Comparison of ENCODE assay signal across 8 cellular contexts in the genomic region with DNA sequence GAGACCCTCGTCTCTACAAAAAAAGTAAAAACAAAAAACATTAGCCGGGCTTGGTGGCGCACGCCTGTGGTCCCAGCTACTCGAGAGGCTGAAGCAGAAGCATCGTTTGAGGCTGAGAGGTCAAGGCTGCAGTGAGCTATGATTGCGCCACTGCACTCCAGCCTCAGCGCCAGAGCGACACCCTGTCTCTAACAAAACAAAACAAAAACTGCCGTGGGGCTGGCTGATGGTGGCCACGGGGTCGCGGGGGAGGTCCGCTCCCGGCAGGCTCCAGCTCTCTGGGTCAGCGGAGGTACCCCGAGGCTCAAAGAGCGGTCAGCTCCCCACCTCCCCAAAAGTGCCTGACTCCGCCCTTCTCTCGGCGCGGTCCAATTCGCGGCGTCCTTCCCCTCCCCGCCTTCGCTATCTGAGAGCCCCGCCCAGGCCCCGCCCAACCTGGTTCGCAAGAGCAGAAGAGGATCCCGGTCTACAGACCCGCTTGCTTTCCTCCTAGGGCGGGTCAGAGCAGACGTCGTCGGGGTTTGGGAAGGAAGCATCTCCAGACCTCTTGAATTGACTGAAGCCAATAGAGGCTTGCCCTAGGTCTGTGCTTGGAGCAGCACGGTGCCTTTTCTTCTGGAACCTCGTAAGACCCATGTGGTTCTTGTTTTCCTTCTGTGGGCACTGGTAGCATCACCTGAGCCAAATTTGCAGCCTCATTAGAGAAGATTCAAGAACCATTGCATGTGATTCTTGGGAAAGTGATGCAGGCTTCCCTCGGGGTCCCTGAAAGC. TPM values are rescaled to one million over a fixed set of nuclear protein-coding genes. Genes with fewer than 3 reads are reported as not detected.
DNase-seq lines count a peak whose midpoint lies in the region; ATAC-seq and TF ChIP-seq lines count a peak whose summit lies in the region.

No MANE protein-coding gene starts in this region.

- no peaks in the 10 kb centered on the region for H3K36me3 ChIP-seq in left ventricle myocardium inferior
- no peaks in the 10 kb centered on the region for H3K36me3 ChIP-seq in brain microvascular endothelial cell (replicated peaks)
- H3K36me3 ChIP-seq in osteoblast (ENCODE audit: insufficient read depth, low read length): no peaks in the 10 kb centered on the region

- intact Hi-C loops in left ventricle myocardium inferior (cut with micrococcal nuclease) (no loop called here), cardiac septum (cut with DNase I) (no loop called here)

- no peak for TF ChIP-seq CTCF in left ventricle myocardium inferior (IDR thresholded peaks at IDR 0.05; ENCODE audit: borderline replicate concordance)
- no peak for TF ChIP-seq CTCF in brain microvascular endothelial cell (IDR thresholded peaks at IDR 0.05; ENCODE audit: low read depth, low read length, missing control alignments)
- TF ChIP-seq CTCF in osteoblast (IDR thresholded peaks at IDR 0.05; ENCODE audit: extremely low read depth, low read depth, low read length): no peak

- H3K27me3 ChIP-seq in left ventricle myocardium inferior (ENCODE audit: low read depth): peaks cover 3% of the 10 kb centered on the region
- peaks cover 83% of the 10 kb centered on the region for H3K27me3 ChIP-seq in brain microvascular endothelial cell (replicated peaks)
- H3K27me3 ChIP-seq in osteoblast (ENCODE audit: insufficient read depth, low read length): peaks cover 78% of the 10 kb centered on the region

- no peak for ATAC-seq in HG03460 (IDR thresholded peaks at IDR 0.05; ENCODE audit: unreplicated experiment)
- no peak for ATAC-seq in HG02970 (IDR thresholded peaks at IDR 0.05; ENCODE audit: low FRiP score, unreplicated experiment)

- H3K4me1 ChIP-seq in left ventricle myocardium inferior: peaks cover 28% of the 10 kb centered on the region
- no peaks in the 10 kb centered on the region for H3K4me1 ChIP-seq in osteoblast (ENCODE audit: insufficient read depth, low read length)

- H3K4me2 ChIP-seq in osteoblast (ENCODE audit: insufficient read depth, low read length): no peak overlapping the region

- no peak overlapping the region for H2AFZ ChIP-seq in osteoblast (ENCODE audit: low read length)

- H3K27ac ChIP-seq in left ventricle myocardium inferior (replicated peaks) (no peak overlapping the region), brain microvascular endothelial cell (no peak overlapping the region), osteoblast (ENCODE audit: low read depth, low read length) (no peak overlapping the region)

- H4K20me1 ChIP-seq in osteoblast (ENCODE audit: insufficient read depth, low read length): no peaks in the 10 kb centered on the region

- H3K9me3 ChIP-seq in left ventricle myocardium inferior (replicated peaks) (no peaks in the 10 kb centered on the region), osteoblast (ENCODE audit: low read depth, low read length) (no peaks in the 10 kb centered on the region)

- in situ Hi-C loops in brain microvascular endothelial cell (cut with HindIII; ENCODE audit: low pct_ligation_motif_present, low sequenced_read_pairs): no loop called here

- H3K4me3 ChIP-seq in left ventricle myocardium inferior: peak overlapping the region; percentile 50
- H3K4me3 ChIP-seq in brain microvascular endothelial cell (ENCODE audit: low read depth, low read length): peak overlapping the region; percentile 26
- H3K4me3 ChIP-seq in osteoblast (ENCODE audit: insufficient read depth, low read length): no peak overlapping the region

- DNase-seq in left ventricle myocardium inferior (no peak), cardiac septum (ENCODE audit: low spot score) (no peak), NCI-H1092 (lab: John Stamatoyannopoulos, UW) (peak; percentile 58), brain microvascular endothelial cell (no peak), osteoblast (ENCODE audit: insufficient read length, low spot score, missing footprints) (peak; percentile 85)
- DNase-seq in activated effector memory CD4-positive, alpha-beta T cell treated with Interleukin-2 at 50 U/mL for 16 hours: no peak

- H3K79me2 ChIP-seq in osteoblast (ENCODE audit: insufficient read depth, low read length): no peaks in the 10 kb centered on the region

RNA-seq across cellular contexts. Expression of a gene that starts 7.8 kb away (rescaled TPM):
- total RNA-seq in left ventricle myocardium inferior (not detected), cardiac septum (not detected), osteoblast (not detected in 2 replicates)

RNA-seq across cellular contexts. Expression of a gene that starts 45.5 kb away (rescaled TPM):
- total RNA-seq in left ventricle myocardium inferior (not detected), cardiac septum (not detected), osteoblast (not detected in 2 replicates)

RNA-seq across cellular contexts. Expression of a gene that starts 53.0 kb away (rescaled TPM):
- total RNA-seq in left ventricle myocardium inferior (not detected), cardiac septum (not detected), osteoblast (not detected in 2 replicates)

Comparison
In these comparisons a context has a peak if more than half of its experiments do, and no peak if none do; other contexts are left out.
1. DNase-seq: peak in NCI-H1092 (single experiment) and osteoblast (single experiment); none in left ventricle myocardium inferior (single experiment), cardiac septum (single experiment), brain microvascular endothelial cell (single experiment) and activated effector memory CD4-positive, alpha-beta T cell treated with Interleukin-2 at 50 U/mL for 16 hours (single experiment).